ENCODE assay signal across 1 cellular context in the genomic region with DNA sequence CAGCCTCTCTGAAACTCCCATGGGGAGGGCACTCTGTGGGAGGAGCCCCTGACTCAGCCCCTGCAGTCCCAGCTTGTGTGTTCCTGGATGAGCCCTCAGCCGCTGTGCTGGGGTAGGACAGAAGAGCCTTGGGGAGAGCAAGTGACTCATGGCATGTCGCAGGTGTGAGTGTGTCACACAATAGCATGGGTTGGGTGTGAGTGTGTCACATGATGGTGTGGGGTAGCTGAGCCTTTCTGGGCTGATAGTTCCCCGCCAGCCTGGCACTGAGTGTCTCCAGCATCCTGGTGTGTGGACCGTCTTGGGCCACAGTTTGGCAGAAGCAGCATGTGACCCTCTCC.
TF ChIP-seq lines count a peak whose summit lies in the region.

No MANE protein-coding gene starts in this region.

TF ChIP-seq in IMR-90, 13 proteins besides CTCF, POLR2A, EP300 and RAD21 (continued from another document):
- TF ChIP-seq, protein P1, sequence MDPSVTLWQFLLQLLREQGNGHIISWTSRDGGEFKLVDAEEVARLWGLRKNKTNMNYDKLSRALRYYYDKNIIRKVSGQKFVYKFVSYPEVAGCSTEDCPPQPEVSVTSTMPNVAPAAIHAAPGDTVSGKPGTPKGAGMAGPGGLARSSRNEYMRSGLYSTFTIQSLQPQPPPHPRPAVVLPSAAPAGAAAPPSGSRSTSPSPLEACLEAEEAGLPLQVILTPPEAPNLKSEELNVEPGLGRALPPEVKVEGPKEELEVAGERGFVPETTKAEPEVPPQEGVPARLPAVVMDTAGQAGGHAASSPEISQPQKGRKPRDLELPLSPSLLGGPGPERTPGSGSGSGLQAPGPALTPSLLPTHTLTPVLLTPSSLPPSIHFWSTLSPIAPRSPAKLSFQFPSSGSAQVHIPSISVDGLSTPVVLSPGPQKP (IDR thresholded peaks at IDR 0.05; ENCODE audit: borderline replicate concordance, low read depth, low read length): no peak
- TF ChIP-seq SMC3 (IDR thresholded peaks at IDR 0.05; ENCODE audit: low read depth, low read length) (no peak), MAZ (IDR thresholded peaks at IDR 0.05; ENCODE audit: borderline replicate concordance, low read depth, low read length) (no peak), CHD1 (IDR thresholded peaks at IDR 0.05; ENCODE audit: low read depth, low read length) (no peak), FOS (IDR thresholded peaks at IDR 0.05; ENCODE audit: low read depth, low read length) (no peak), MXI1 (IDR thresholded peaks at IDR 0.05; ENCODE audit: borderline replicate concordance, low read depth, low read length) (no peak), RFX5 (IDR thresholded peaks at IDR 0.05; ENCODE audit: low read depth, low read length) (no peak)
